In the genomic region with DNA sequence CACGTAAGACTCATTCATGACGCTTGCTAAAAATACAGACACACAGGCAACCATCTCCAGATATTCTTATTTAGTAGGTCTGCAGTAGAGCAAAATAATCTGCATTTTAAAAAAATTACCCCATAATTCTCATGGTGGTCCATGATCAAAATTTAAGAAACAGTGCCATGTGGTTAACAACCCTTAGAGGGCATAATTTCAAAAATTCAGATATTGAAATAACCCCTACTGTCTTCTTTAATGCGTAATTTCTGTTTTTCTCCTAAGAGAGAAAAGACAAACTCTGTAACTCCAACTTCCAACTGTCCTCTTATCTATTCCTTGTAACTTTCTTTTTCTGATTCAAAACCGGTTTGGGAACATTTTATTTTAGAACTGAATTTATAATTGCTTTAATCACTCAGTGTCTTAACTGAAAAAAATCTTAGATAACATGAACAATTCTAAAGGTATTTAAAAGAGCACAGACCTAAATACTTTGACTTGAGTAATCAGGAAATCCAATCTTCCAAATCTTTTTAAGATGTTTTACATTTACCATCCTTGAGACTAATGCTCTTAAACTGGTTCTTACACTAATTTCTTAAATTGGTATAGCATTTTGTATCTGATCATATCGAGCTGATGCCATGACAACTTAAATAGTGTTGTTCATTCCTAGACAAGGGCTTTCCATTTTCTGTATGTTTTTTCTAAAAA, we compare ENCODE assay signal across 20 cellular contexts.
"Had no signal": no experiment of that assay in that cellular context is flagged by ENCODE, and none has a peak within 500 bp of the region (broad histone marks: within the 10 kb centered on the region; RNA-seq: fewer than 3 reads in every experiment).

No MANE protein-coding gene starts in this region.

- H3K27ac Mint-ChIP-seq: activated CD4-positive, alpha-beta T cell treated with anti-CD3 and anti-CD28 coated beads, Interleukin-2, amount 10 ng/mL, durations not matched to agents 7 days and 5 days; activated CD8-positive, alpha-beta memory T cell treated with anti-CD3 and anti-CD28 coated beads, Interleukin-2, amount 10 ng/mL, durations not matched to agents 7 days and 5 days; activated naive CD8-positive, alpha-beta T cell treated with anti-CD3 and anti-CD28 coated beads, Interleukin-2, amount 10 ng/mL, durations not matched to agents 7 days and 5 days; memory B cell; natural killer cell treated with Interleukin-12 subunit alpha and Interleukin-12 subunit beta and Interleukin-15 and Interleukin-18, amount 100 ng/mL, for 72 hours had no signal

- H3K27me3 Mint-ChIP-seq: activated CD4-positive, alpha-beta T cell treated with anti-CD3 and anti-CD28 coated beads, Interleukin-2, amount 10 ng/mL, durations not matched to agents 7 days and 5 days; activated CD8-positive, alpha-beta memory T cell treated with anti-CD3 and anti-CD28 coated beads, Interleukin-2, amount 10 ng/mL, durations not matched to agents 7 days and 5 days; activated naive CD8-positive, alpha-beta T cell treated with anti-CD3 and anti-CD28 coated beads, Interleukin-2, amount 10 ng/mL, durations not matched to agents 7 days and 5 days; memory B cell; natural killer cell treated with Interleukin-12 subunit alpha and Interleukin-12 subunit beta and Interleukin-15 and Interleukin-18, amount 100 ng/mL, for 72 hours had no signal

- H3K4me1 ChIP-seq: colonic mucosa, heart left ventricle, left ventricle myocardium inferior, psoas muscle had no signal

- H3K27me3 ChIP-seq: colonic mucosa, heart left ventricle, transverse colon had no signal

- H3K36me3 ChIP-seq: colonic mucosa had no signal

- DNase-seq: activated CD4-positive, alpha-beta T cell treated with anti-CD3 and anti-CD28 coated beads, Interleukin-2, amount 10 ng/mL, durations not matched to agents 7 days and 5 days; activated CD4-positive, CD25-positive, alpha-beta regulatory T cell; activated CD8-positive, alpha-beta memory T cell treated with anti-CD3 and anti-CD28 coated beads, Interleukin-2, amount 10 ng/mL, durations not matched to agents 7 days and 5 days; activated gamma-delta T cell treated with Interleukin-2 at 50 U/mL for 16 hours; activated naive CD8-positive, alpha-beta T cell treated with anti-CD3 and anti-CD28 coated beads, Interleukin-2, amount 10 ng/mL, durations not matched to agents 7 days and 5 days; activated T-cell treated with anti-CD3 and anti-CD28 coated beads, Interleukin-2, amount 50 U/mL, for 4 hours; aorta; colonic mucosa; heart left ventricle; left ventricle myocardium inferior; nucleus accumbens; psoas muscle; stimulated activated CD4-positive, alpha-beta T cell treated with anti-CD3 and anti-CD28 coated beads, Interleukin-2, amount 100 ng/mL, for 24 hours; stimulated activated naive CD4-positive, alpha-beta T cell; substantia nigra; T-helper 2 cell; transverse colon had no signal

- H3K27ac ChIP-seq: colonic mucosa, heart left ventricle, left ventricle myocardium inferior, psoas muscle, transverse colon had no signal

- H3K4me3 ChIP-seq: colonic mucosa, heart left ventricle, left ventricle myocardium inferior, psoas muscle, transverse colon had no signal

- H3K9me3 ChIP-seq: colonic mucosa, heart left ventricle, left ventricle myocardium inferior, psoas muscle, transverse colon had no signal

- H3K9me3 Mint-ChIP-seq: activated CD4-positive, alpha-beta T cell treated with anti-CD3 and anti-CD28 coated beads, Interleukin-2, amount 10 ng/mL, durations not matched to agents 7 days and 5 days; activated naive CD8-positive, alpha-beta T cell treated with anti-CD3 and anti-CD28 coated beads, Interleukin-2, amount 10 ng/mL, durations not matched to agents 7 days and 5 days; activated T-cell treated with anti-CD3 and anti-CD28 coated beads, Interleukin-2, amount 50 U/mL, for 4 hours; memory B cell; natural killer cell treated with Interleukin-12 subunit alpha and Interleukin-12 subunit beta and Interleukin-15 and Interleukin-18, amount 100 ng/mL, for 72 hours had no signal

- H3K4me3 Mint-ChIP-seq: activated CD4-positive, alpha-beta T cell treated with anti-CD3 and anti-CD28 coated beads, Interleukin-2, amount 10 ng/mL, durations not matched to agents 7 days and 5 days; activated CD8-positive, alpha-beta memory T cell treated with anti-CD3 and anti-CD28 coated beads, Interleukin-2, amount 10 ng/mL, durations not matched to agents 7 days and 5 days; activated naive CD8-positive, alpha-beta T cell treated with anti-CD3 and anti-CD28 coated beads, Interleukin-2, amount 10 ng/mL, durations not matched to agents 7 days and 5 days; activated T-cell treated with anti-CD3 and anti-CD28 coated beads, Interleukin-2, amount 50 U/mL, for 4 hours; memory B cell; natural killer cell treated with Interleukin-12 subunit alpha and Interleukin-12 subunit beta and Interleukin-15 and Interleukin-18, amount 100 ng/mL, for 72 hours had no signal

- ATAC-seq: activated CD8-positive, alpha-beta memory T cell treated with anti-CD3 and anti-CD28 coated beads, Interleukin-2, amount 10 ng/mL, durations not matched to agents 7 days and 5 days; activated T-cell treated with anti-CD3 and anti-CD28 coated beads, Interleukin-2, amount 50 U/mL, for 4 hours; heart left ventricle; natural killer cell treated with Interleukin-12 subunit alpha and Interleukin-12 subunit beta and Interleukin-15 and Interleukin-18, amount 100 ng/mL, for 72 hours; psoas muscle; sciatic nerve had no signal
